8 cellular contexts compared by ENCODE assay signal in the genomic region with DNA sequence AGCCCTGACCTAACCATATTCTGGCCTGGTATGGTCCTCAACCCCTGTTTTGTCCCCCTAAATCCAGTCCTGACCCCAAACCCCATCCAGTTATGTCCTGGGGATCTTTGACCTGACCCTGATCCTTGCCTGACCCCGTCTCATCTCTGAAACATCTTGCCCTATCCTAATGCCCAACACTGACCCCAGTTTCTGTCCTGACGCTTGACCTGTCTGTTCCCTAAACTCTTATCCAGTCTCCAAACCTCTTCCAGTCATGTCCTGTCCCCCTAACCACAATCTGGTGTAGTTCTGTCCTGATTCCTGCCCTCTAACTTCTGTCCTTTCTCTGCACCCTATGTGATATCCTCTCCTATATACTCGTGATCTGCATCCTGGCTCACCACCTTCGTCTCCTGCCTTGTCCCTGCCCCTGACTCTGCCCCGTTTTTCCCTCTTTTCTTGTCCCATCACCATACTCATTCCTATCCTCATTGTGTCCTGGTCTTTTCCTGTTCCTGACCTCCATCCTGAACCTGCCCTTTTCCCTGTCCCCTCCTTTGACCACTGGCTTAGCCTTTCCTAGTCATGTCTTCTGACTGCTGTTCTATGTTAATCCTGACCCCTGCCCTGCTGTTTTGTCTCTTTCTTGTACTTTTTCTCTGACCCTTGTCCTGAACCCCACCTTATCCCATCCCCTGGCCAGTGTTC. TPM values are rescaled to one million over a fixed set of nuclear protein-coding genes. Genes with fewer than 3 reads are reported as not detected.
DNase-seq lines count a peak whose midpoint lies in the region; ATAC-seq and TF ChIP-seq lines count a peak whose summit lies in the region.

No MANE protein-coding gene starts in this region.

- H3K9me2 ChIP-seq in MM.1S (replicated peaks; ENCODE audit: insufficient read depth, low read length) (no peaks in the 10 kb centered on the region), neural cell (ENCODE audit: insufficient read depth, low read length) (no peaks in the 10 kb centered on the region)

- ATAC-seq in GM19324 (IDR thresholded peaks at IDR 0.05; ENCODE audit: low FRiP score, unreplicated experiment): no peak
- ATAC-seq in GM19397 (IDR thresholded peaks at IDR 0.05; ENCODE audit: unreplicated experiment): no peak

- H3K9ac ChIP-seq in MM.1S (ENCODE audit: low read length) (no peak overlapping the region), neural cell (ENCODE audit: low read length) (peak overlapping the region; percentile 72)

- H3K27me3 ChIP-seq in BE2C (no peaks in the 10 kb centered on the region), MM.1S (replicated peaks; ENCODE audit: insufficient read depth, low read length) (no peaks in the 10 kb centered on the region), neural cell (ENCODE audit: insufficient read depth, low read depth, low read length) (no peaks in the 10 kb centered on the region)
- no peaks in the 10 kb centered on the region for H3K27me3 ChIP-seq in effector memory CD4-positive, alpha-beta T cell (replicated peaks; ENCODE audit: control insufficient read depth, insufficient read depth, low read length, poor library complexity, severe bottlenecking)

- H3K4me3 ChIP-seq in BE2C (ENCODE audit: low read depth, low read length) (peak overlapping the region; percentile 56), MM.1S (ENCODE audit: low read length) (peak overlapping the region; percentile 57), neural cell (ENCODE audit: low read length) (peak overlapping the region; percentile 74)
- peak overlapping the region; percentile 54 for H3K4me3 ChIP-seq in effector memory CD4-positive, alpha-beta T cell (ENCODE audit: insufficient read depth, low read depth, low read length, poor library complexity, severe bottlenecking)

- no peaks in the 10 kb centered on the region for H4K20me1 ChIP-seq in MM.1S (ENCODE audit: insufficient read depth, low read length)
- no peaks in the 10 kb centered on the region for H4K20me1 ChIP-seq in neural cell (ENCODE audit: insufficient read depth)

- H2AFZ ChIP-seq in MM.1S (ENCODE audit: low read length) (no peak overlapping the region; the same call in 1 of the 2 replicates), neural cell (ENCODE audit: low read depth, low read length) (no peak overlapping the region)

- H3K36me3 ChIP-seq in BE2C: no peaks in the 10 kb centered on the region
- no peaks in the 10 kb centered on the region for H3K36me3 ChIP-seq in MM.1S (replicated peaks; ENCODE audit: insufficient read depth, low read length)
- H3K36me3 ChIP-seq in effector memory CD4-positive, alpha-beta T cell (ENCODE audit: control insufficient read depth, insufficient read depth, low read length): no peaks in the 10 kb centered on the region
- H3K36me3 ChIP-seq in neural cell (ENCODE audit: insufficient read depth, low read length): no peaks in the 10 kb centered on the region

- H3K79me2 ChIP-seq in MM.1S (ENCODE audit: low read length) (peaks cover 6% of the 10 kb centered on the region), neural cell (replicated peaks; ENCODE audit: insufficient read depth, low read length) (no peaks in the 10 kb centered on the region)

- TF ChIP-seq CTCF in BE2C (IDR thresholded peaks at IDR 0.05; ENCODE audit: low read depth, low read length) (no peak), MM.1S (IDR thresholded peaks at IDR 0.05; ENCODE audit: low read length) (no peak), neural cell (IDR thresholded peaks at IDR 0.05; ENCODE audit: poor library complexity, severe bottlenecking) (no peak)

- H3F3A ChIP-seq in MM.1S (ENCODE audit: insufficient read depth, low read length) (no peaks in the 10 kb centered on the region), neural cell (ENCODE audit: insufficient read depth, low read length, poor library complexity, severe bottlenecking) (no peaks in the 10 kb centered on the region)

- no peak overlapping the region for H3K27ac ChIP-seq in MM.1S (ENCODE audit: low read length)
- peak overlapping the region; percentile 80 for H3K27ac ChIP-seq in effector memory CD4-positive, alpha-beta T cell (ENCODE audit: insufficient read depth, low read length, poor library complexity, severe bottlenecking)
- H3K27ac ChIP-seq in neural cell (ENCODE audit: low read length): no peak overlapping the region

- peak overlapping the region; percentile 74; the same call in 1 of the 2 replicates for H3K4me2 ChIP-seq in MM.1S (ENCODE audit: low read depth, low read length)
- H3K4me2 ChIP-seq in neural cell (ENCODE audit: low read length): peak overlapping the region; percentile 39

- no peak for TF ChIP-seq RAD21 in neural cell (conservative IDR thresholded peaks at IDR 0.05)

- DNase-seq in BE2C: no peak
- no peak for DNase-seq in MM.1S
- DNase-seq in effector memory CD4-positive, alpha-beta T cell: no peak
- no peak for DNase-seq in NOMO-1 treated with DMSO at 0.1 percent for 48 hours (lab: John Stamatoyannopoulos, UW; ENCODE audit: unreplicated experiment)
- no peak for DNase-seq in activated CD4-positive, alpha-beta T cell treated with anti-CD3 and anti-CD28 coated beads, Interleukin-2, amount 50 U/mL, for 4 hours

- TF ChIP-seq EP300 in neural cell (conservative IDR thresholded peaks at IDR 0.05; ENCODE audit: poor library complexity, severe bottlenecking): no peak

- no peaks in the 10 kb centered on the region for H3K4me1 ChIP-seq in BE2C
- H3K4me1 ChIP-seq in MM.1S (ENCODE audit: low read length): no peaks in the 10 kb centered on the region
- H3K4me1 ChIP-seq in effector memory CD4-positive, alpha-beta T cell (ENCODE audit: control insufficient read depth, insufficient read depth, low read length, poor library complexity, severe bottlenecking): no peaks in the 10 kb centered on the region

- H3K9me3 ChIP-seq in BE2C (no peaks in the 10 kb centered on the region), MM.1S (replicated peaks; ENCODE audit: insufficient read depth, low read length) (no peaks in the 10 kb centered on the region), neural cell (ENCODE audit: low read length) (no peaks in the 10 kb centered on the region)
- no peaks in the 10 kb centered on the region for H3K9me3 ChIP-seq in effector memory CD4-positive, alpha-beta T cell (ENCODE audit: control insufficient read depth, low read length)

TF ChIP-seq in neural cell, 6 proteins besides CTCF, POLR2A, EP300 and RAD21:
- no peak for TF ChIP-seq POLR2AphosphoS5 (IDR thresholded peaks at IDR 0.05)
- TF ChIP-seq TAF1 (IDR thresholded peaks at IDR 0.05; ENCODE audit: low read depth): no peak
- TF ChIP-seq MXI1 (conservative IDR thresholded peaks at IDR 0.05; ENCODE audit: poor library complexity, severe bottlenecking): no peak
- no peak for TF ChIP-seq REST (IDR thresholded peaks at IDR 0.05; ENCODE audit: borderline replicate concordance)
- TF ChIP-seq EZH2 (IDR thresholded peaks at IDR 0.05; ENCODE audit: borderline replicate concordance, insufficient read depth, low read length, poor library complexity, severe bottlenecking): no peak
- no peak for TF ChIP-seq SMC3 (conservative IDR thresholded peaks at IDR 0.05; ENCODE audit: poor library complexity)
TF ChIP-seq in neural cell: peak in this region for 0.

RNA-seq across cellular contexts. Expression of gene CCDC120, which starts 4.6 kb away (rescaled TPM):
- polyA plus RNA-seq in BE2C (2012; ENCODE audit: insufficient read depth, insufficient read length, low read depth): 3.9 TPM
- 2.8 and 3.1 TPM in 2 replicates for polyA plus RNA-seq in neural cell
- 2.9 and 4.9 TPM in 2 replicates for polyA minus RNA-seq in neural cell

RNA-seq across cellular contexts. Expression of gene TFE3, which starts 11.1 kb away (rescaled TPM):
- 32.6 TPM for polyA plus RNA-seq in BE2C (2012; ENCODE audit: insufficient read depth, insufficient read length, low read depth)
- 8.9 and 17.9 TPM in 2 replicates for polyA plus RNA-seq in neural cell
- 16.2 and 16.8 TPM in 2 replicates for polyA minus RNA-seq in neural cell

RNA-seq across cellular contexts. Expression of gene PRAF2, which starts 19.6 kb away (rescaled TPM):
- 97.7 TPM for polyA plus RNA-seq in BE2C (2012; ENCODE audit: insufficient read depth, insufficient read length, low read depth)
- 7.3 and 10.8 TPM in 2 replicates for polyA plus RNA-seq in neural cell
- 13.4 and 13.8 TPM in 2 replicates for polyA minus RNA-seq in neural cell

RNA-seq across cellular contexts. Expression of gene WDR45, which starts 25.5 kb away (rescaled TPM):
- 66.7 TPM for polyA plus RNA-seq in BE2C (2012; ENCODE audit: insufficient read depth, insufficient read length, low read depth)
- polyA plus RNA-seq in neural cell: 26.5 and 29.5 TPM in 2 replicates
- polyA minus RNA-seq in neural cell: 17.4 and 19.5 TPM in 2 replicates

RNA-seq across cellular contexts. Expression of gene GRIPAP1, which starts 52.2 kb away (rescaled TPM):
- polyA plus RNA-seq in BE2C (2012; ENCODE audit: insufficient read depth, insufficient read length, low read depth): 46.6 TPM
- polyA plus RNA-seq in neural cell: 134 and 138 TPM in 2 replicates
- polyA minus RNA-seq in neural cell: 60.4 and 62.6 TPM in 2 replicates
